In genomic region chr6:142699391-142699790, GRCh38 we compare ENCODE assay signal across 24 cellular contexts.
"Had no signal": no experiment of that assay in that cellular context is flagged by ENCODE, and none has a peak within 500 bp of the region (broad histone marks: within the 10 kb centered on the region; RNA-seq: fewer than 3 reads in every experiment).

No MANE protein-coding gene starts in this region.

- H3K27me3 Mint-ChIP-seq: activated CD4-positive, alpha-beta memory T cell treated with anti-CD3 and anti-CD28 coated beads for 36 hours; activated naive CD4-positive, alpha-beta T cell treated with anti-CD3 and anti-CD28 coated beads, Interleukin-2, amount 10 ng/mL, durations not matched to agents 7 days and 5 days; activated naive CD8-positive, alpha-beta T cell treated with anti-CD3 and anti-CD28 coated beads, Interleukin-2, amount 10 ng/mL, durations not matched to agents 7 days and 5 days; brain had no signal

- H3K27ac Mint-ChIP-seq: activated CD4-positive, alpha-beta memory T cell treated with anti-CD3 and anti-CD28 coated beads for 36 hours; activated naive CD4-positive, alpha-beta T cell treated with anti-CD3 and anti-CD28 coated beads, Interleukin-2, amount 10 ng/mL, durations not matched to agents 7 days and 5 days; activated naive CD8-positive, alpha-beta T cell treated with anti-CD3 and anti-CD28 coated beads, Interleukin-2, amount 10 ng/mL, durations not matched to agents 7 days and 5 days; activated T-helper 1 cell treated with anti-CD3 and anti-CD28 coated beads, Interleukin-12 subunit alpha, Interleukin-12 subunit beta, Interleukin-2, Interleukin-4 antibody, amounts not matched to agents 30 ng/mL and 10 ng/mL and 1 ng/mL, durations not matched to agents 14 hours and 24 hours and 36 hours; T-helper 1 cell treated with Interleukin-12 subunit alpha and Interleukin-12 subunit beta and Interleukin-4 antibody, amounts not matched to agents 30 μg/mL and 1 μg/mL, for 36 hours had no signal

- DNase-seq: activated CD4-positive, alpha-beta memory T cell treated with anti-CD3 and anti-CD28 coated beads for 36 hours; activated CD4-positive, alpha-beta T cell treated with anti-CD3 and anti-CD28 coated beads for 48 hours; activated CD8-positive, alpha-beta memory T cell treated with anti-CD3 and anti-CD28 coated beads, Interleukin-2, amount 50 U/mL, for 4 hours; activated gamma-delta T cell; activated naive CD4-positive, alpha-beta T cell treated with anti-CD3 and anti-CD28 coated beads, Interleukin-2, amount 10 ng/mL, durations not matched to agents 7 days and 5 days; activated naive CD8-positive, alpha-beta T cell treated with anti-CD3 and anti-CD28 coated beads, Interleukin-2, amount 10 ng/mL, durations not matched to agents 7 days and 5 days; activated T-cell treated with anti-CD3 and anti-CD28 coated beads, Interleukin-2, amount 50 U/mL, for 1 hour; foreskin keratinocyte; heart left ventricle; mesenchymal stem cell; naive thymus-derived CD8-positive, alpha-beta T cell; nucleus accumbens; pancreas; sigmoid colon; small intestine; stimulated activated CD4-positive, alpha-beta T cell treated with anti-CD3 and anti-CD28 coated beads, Interleukin-1b, Interleukin-23, amount 100 ng/mL, for 48 hours; stimulated activated CD4-positive, alpha-beta T cell treated with anti-CD3 and anti-CD28 coated beads, Interleukin-4, amount 100 ng/mL, for 4 hours; stimulated activated CD8-positive, alpha-beta memory T cell treated with anti-CD3 and anti-CD28 coated beads, Interleukin-4, amount 100 ng/mL, for 48 hours; stimulated activated naive CD4-positive, alpha-beta T cell; T-helper 9 cell had no signal

- ATAC-seq: heart left ventricle; naive thymus-derived CD8-positive, alpha-beta T cell had no signal

- H3K36me3 Mint-ChIP-seq: activated CD4-positive, alpha-beta memory T cell treated with anti-CD3 and anti-CD28 coated beads for 36 hours; activated naive CD4-positive, alpha-beta T cell treated with anti-CD3 and anti-CD28 coated beads, Interleukin-2, amount 10 ng/mL, durations not matched to agents 7 days and 5 days; brain; naive thymus-derived CD8-positive, alpha-beta T cell had no signal

- H3K4me3 Mint-ChIP-seq: activated CD4-positive, alpha-beta memory T cell treated with anti-CD3 and anti-CD28 coated beads for 36 hours; activated naive CD4-positive, alpha-beta T cell treated with anti-CD3 and anti-CD28 coated beads, Interleukin-2, amount 10 ng/mL, durations not matched to agents 7 days and 5 days; activated naive CD8-positive, alpha-beta T cell treated with anti-CD3 and anti-CD28 coated beads, Interleukin-2, amount 10 ng/mL, durations not matched to agents 7 days and 5 days; activated T-helper 1 cell treated with anti-CD3 and anti-CD28 coated beads, Interleukin-12 subunit alpha, Interleukin-12 subunit beta, Interleukin-2, Interleukin-4 antibody, amounts not matched to agents 30 ng/mL and 10 ng/mL and 1 ng/mL, durations not matched to agents 14 hours and 24 hours and 36 hours; brain; naive thymus-derived CD8-positive, alpha-beta T cell; neural crest cell; T-helper 1 cell treated with Interleukin-12 subunit alpha and Interleukin-12 subunit beta and Interleukin-4 antibody, amounts not matched to agents 30 μg/mL and 1 μg/mL, for 36 hours had no signal

- H3K9me3 Mint-ChIP-seq: activated CD4-positive, alpha-beta memory T cell treated with anti-CD3 and anti-CD28 coated beads for 36 hours; activated naive CD4-positive, alpha-beta T cell treated with anti-CD3 and anti-CD28 coated beads, Interleukin-2, amount 10 ng/mL, durations not matched to agents 7 days and 5 days; activated naive CD8-positive, alpha-beta T cell treated with anti-CD3 and anti-CD28 coated beads, Interleukin-2, amount 10 ng/mL, durations not matched to agents 7 days and 5 days; activated T-helper 1 cell treated with anti-CD3 and anti-CD28 coated beads, Interleukin-12 subunit alpha, Interleukin-12 subunit beta, Interleukin-2, Interleukin-4 antibody, amounts not matched to agents 30 ng/mL and 10 ng/mL and 1 ng/mL, durations not matched to agents 14 hours and 24 hours and 36 hours; brain; naive thymus-derived CD8-positive, alpha-beta T cell; neural crest cell; T-helper 1 cell treated with Interleukin-12 subunit alpha and Interleukin-12 subunit beta and Interleukin-4 antibody, amounts not matched to agents 30 μg/mL and 1 μg/mL, for 36 hours had no signal
